In genomic region chr3:177136715-177137114, GRCh38 we compare ENCODE assay signal across 21 cellular contexts.
DNase-seq lines count a peak whose midpoint lies in the region; ATAC-seq and TF ChIP-seq lines count a peak whose summit lies in the region.
"Had no signal": no experiment of that assay in that cellular context is flagged by ENCODE, and none has a peak within 500 bp of the region (broad histone marks: within the 10 kb centered on the region; RNA-seq: fewer than 3 reads in every experiment).

No MANE protein-coding gene starts in this region.

- H3K4me2 ChIP-seq in GM23338 (no peak overlapping the region), trophoblast cell (ENCODE audit: low read length) (no peak overlapping the region)
- H3K4me2 ChIP-seq: PC-9 had no signal

- H3K4me1 ChIP-seq in GM23338 (ENCODE audit: insufficient read depth), result peaks cover 12% of the 10 kb centered on the region
- peaks cover 0 to 3% of the 10 kb centered on the region in 2 experiments for H3K4me1 ChIP-seq in trophoblast cell (ENCODE audit: control insufficient read depth in 1 of 2, insufficient read depth in 2 of 2, low read length in 2 of 2)
- H3K4me1 ChIP-seq in lower lobe of right lung, result peaks cover 37% of the 10 kb centered on the region

- no peak overlapping the region for H3K27ac ChIP-seq in GM23338 (ENCODE audit: low read depth)
- no peak overlapping the region for H3K27ac ChIP-seq in trophoblast cell (ENCODE audit: low read depth, low read length)
- H3K27ac ChIP-seq in lower lobe of right lung, result no peak overlapping the region
- H3K27ac ChIP-seq: HL-60, PC-9, RWPE1 had no signal

- peaks cover 80% of the 10 kb centered on the region for H3K4me1 Mint-ChIP-seq in activated naive CD4-positive, alpha-beta T cell treated with anti-CD3 and anti-CD28 coated beads, Interleukin-2, amount 50 U/mL, for 24 hours
- peaks cover 72% of the 10 kb centered on the region for H3K4me1 Mint-ChIP-seq in activated naive CD4-positive, alpha-beta T cell treated with anti-CD3 and anti-CD28 coated beads for 36 hours (ENCODE audit: low read depth)
- peaks cover 34% of the 10 kb centered on the region for H3K4me1 Mint-ChIP-seq in GM23338
- peaks cover 26% of the 10 kb centered on the region for H3K4me1 Mint-ChIP-seq in endothelial cell (ENCODE audit: unreplicated experiment)

- no peaks in the 10 kb centered on the region for H3K36me3 ChIP-seq in GM23338 (ENCODE audit: insufficient read depth)
- no peaks in the 10 kb centered on the region for H3K36me3 ChIP-seq in trophoblast cell (ENCODE audit: control insufficient read depth in 1 of 2, insufficient read depth in 2 of 2, low read length in 2 of 2)
- no peaks in the 10 kb centered on the region for H3K36me3 ChIP-seq in lower lobe of right lung

- H3K79me2 ChIP-seq in GM23338 (replicated peaks; ENCODE audit: insufficient read depth) (peaks cover 99% of the 10 kb centered on the region), trophoblast cell (ENCODE audit: control insufficient read depth, insufficient read depth, low read length, poor library complexity) (peaks cover 15% of the 10 kb centered on the region)

- ATAC-seq in GM23338 (no peak), lower lobe of right lung (no peak)
- ATAC-seq: GM12878 had no signal

- H3K79me1 ChIP-seq in trophoblast cell (ENCODE audit: low read length), result peaks cover 2% of the 10 kb centered on the region

- H3K9me3 ChIP-seq in trophoblast cell (ENCODE audit: insufficient read depth, low read depth, low read length) (no peaks in the 10 kb centered on the region), lower lobe of right lung (no peaks in the 10 kb centered on the region)

- CTCF ChIA-PET in activated naive CD4-positive, alpha-beta T cell treated with anti-CD3 and anti-CD28 coated beads for 36 hours (lab: Charles Lee), result no interaction called here

- H3K4me3 Mint-ChIP-seq in activated naive CD4-positive, alpha-beta T cell treated with anti-CD3 and anti-CD28 coated beads, Interleukin-2, amount 50 U/mL, for 24 hours, result no peak overlapping the region
- no peak overlapping the region for H3K4me3 Mint-ChIP-seq in activated naive CD4-positive, alpha-beta T cell treated with anti-CD3 and anti-CD28 coated beads for 36 hours
- no peak overlapping the region for H3K4me3 Mint-ChIP-seq in GM23338
- H3K4me3 Mint-ChIP-seq in endothelial cell (ENCODE audit: unreplicated experiment), result no peak overlapping the region

- H3K14ac ChIP-seq in trophoblast cell (ENCODE audit: low read length), result no peak overlapping the region

- H3K4ac ChIP-seq in trophoblast cell (ENCODE audit: low read depth, low read length), result no peak overlapping the region

- no peak overlapping the region for H2BK120ac ChIP-seq in trophoblast cell (ENCODE audit: insufficient read depth, low read length, poor library complexity)

- H2AFZ ChIP-seq in GM23338 (no peak overlapping the region), trophoblast cell (ENCODE audit: insufficient read depth, low read length, poor library complexity) (no peak overlapping the region)
- H2AFZ ChIP-seq: PC-9 had no signal

- no peak overlapping the region for H3K23ac ChIP-seq in trophoblast cell (ENCODE audit: low read length)

- H3K27me3 Mint-ChIP-seq in activated naive CD4-positive, alpha-beta T cell treated with anti-CD3 and anti-CD28 coated beads, Interleukin-2, amount 50 U/mL, for 24 hours, result no peaks in the 10 kb centered on the region
- no peaks in the 10 kb centered on the region for H3K27me3 Mint-ChIP-seq in activated naive CD4-positive, alpha-beta T cell treated with anti-CD3 and anti-CD28 coated beads for 36 hours (ENCODE audit: low read depth)
- peaks cover 2% of the 10 kb centered on the region for H3K27me3 Mint-ChIP-seq in GM23338 (ENCODE audit: insufficient read depth, low read depth, poor library complexity)
- H3K27me3 Mint-ChIP-seq in endothelial cell (ENCODE audit: unreplicated experiment), result peaks cover 1% of the 10 kb centered on the region

- intact Hi-C loops in activated naive CD4-positive, alpha-beta T cell treated with anti-CD3 and anti-CD28 coated beads for 36 hours (cut with micrococcal nuclease), result loop anchor here (1.0 kb wide), 1 partner anchor 7 kb away; no protein-coding TSS in a partner anchor
- intact Hi-C loops in lower lobe of right lung (cut with DNase I), result no loop called here

- no peak overlapping the region for H4K91ac ChIP-seq in trophoblast cell (ENCODE audit: low read depth, low read length)

- no peak overlapping the region for H3K9ac ChIP-seq in trophoblast cell (ENCODE audit: low read length)

- DNase-seq in activated naive CD4-positive, alpha-beta T cell treated with anti-CD3 and anti-CD28 coated beads for 36 hours, result no peak
- DNase-seq in GM23338 (ENCODE audit: low spot score), result no peak
- no peak for DNase-seq in endothelial cell (ENCODE audit: low spot score)
- peak; percentile 38 to 93 for DNase-seq in trophoblast cell
- no peak for DNase-seq in activated CD4-positive, alpha-beta T cell treated with anti-CD3 and anti-CD28 coated beads for 4 hours
- DNase-seq in amniotic stem cell (lab: John Stamatoyannopoulos, UW), result no peak
- no peak for DNase-seq in lower lobe of right lung
- DNase-seq: 8988T, DMS53, EL, IMR-90, NCI-H1417 treated with DMSO at 0.1 percent for 48 hours, NCI-H1930, NCI-H345, NCI-H524 treated with DMSO at 0.1 percent for 48 hours, PC-9, SIG-M5 had no signal

- peaks cover 6% of the 10 kb centered on the region for H3K36me3 Mint-ChIP-seq in activated naive CD4-positive, alpha-beta T cell treated with anti-CD3 and anti-CD28 coated beads, Interleukin-2, amount 50 U/mL, for 24 hours
- H3K36me3 Mint-ChIP-seq in activated naive CD4-positive, alpha-beta T cell treated with anti-CD3 and anti-CD28 coated beads for 36 hours (ENCODE audit: low read depth), result peaks cover 21% of the 10 kb centered on the region
- peaks cover 13% of the 10 kb centered on the region for H3K36me3 Mint-ChIP-seq in GM23338 (ENCODE audit: low read depth)
- peaks cover 4% of the 10 kb centered on the region for H3K36me3 Mint-ChIP-seq in endothelial cell (ENCODE audit: low read depth, unreplicated experiment)

- TF ChIP-seq CTCF in GM23338 (conservative IDR thresholded peaks at IDR 0.05; ENCODE audit: low read depth in 2 of 2), result no peak
- no peak for TF ChIP-seq CTCF in endothelial cell (IDR thresholded peaks at IDR 0.05; ENCODE audit: unreplicated experiment)
- no peak for TF ChIP-seq CTCF in lower lobe of right lung (IDR thresholded peaks at IDR 0.05)

- H3K27me3 ChIP-seq in GM23338 (ENCODE audit: insufficient read depth) (no peaks in the 10 kb centered on the region), trophoblast cell (ENCODE audit: insufficient read depth, low read length) (no peaks in the 10 kb centered on the region), lower lobe of right lung (ENCODE audit: low read depth) (no peaks in the 10 kb centered on the region)

- no peak overlapping the region for H3K18ac ChIP-seq in trophoblast cell (ENCODE audit: low read length)

- no peak overlapping the region for H2AK5ac ChIP-seq in trophoblast cell (ENCODE audit: low read length)

- H3K27ac Mint-ChIP-seq in activated naive CD4-positive, alpha-beta T cell treated with anti-CD3 and anti-CD28 coated beads, Interleukin-2, amount 50 U/mL, for 24 hours, result peak overlapping the region; percentile 17
- no peak overlapping the region for H3K27ac Mint-ChIP-seq in activated naive CD4-positive, alpha-beta T cell treated with anti-CD3 and anti-CD28 coated beads for 36 hours
- 0 out of 2 replicates have a peak overlapping the region, but pooled peaks have one; percentile 26 for H3K27ac Mint-ChIP-seq in GM23338
- peak overlapping the region; percentile 52 for H3K27ac Mint-ChIP-seq in endothelial cell (ENCODE audit: unreplicated experiment)

- H2BK5ac ChIP-seq in trophoblast cell (ENCODE audit: low read depth, low read length, poor library complexity), result no peak overlapping the region

- H3K4me3 ChIP-seq in GM23338 (no peak overlapping the region), trophoblast cell (ENCODE audit: low read depth, low read length) (no peak overlapping the region), lower lobe of right lung (no peak overlapping the region)
- H3K4me3 ChIP-seq: GM12878, PC-9 had no signal

- H3K9me3 Mint-ChIP-seq in activated naive CD4-positive, alpha-beta T cell treated with anti-CD3 and anti-CD28 coated beads, Interleukin-2, amount 50 U/mL, for 24 hours, result no peaks in the 10 kb centered on the region
- no peaks in the 10 kb centered on the region for H3K9me3 Mint-ChIP-seq in activated naive CD4-positive, alpha-beta T cell treated with anti-CD3 and anti-CD28 coated beads for 36 hours
- H3K9me3 Mint-ChIP-seq in GM23338 (no peaks in the 10 kb centered on the region), endothelial cell (ENCODE audit: unreplicated experiment) (no peaks in the 10 kb centered on the region)

- H3F3A ChIP-seq in GM23338 (replicated peaks; ENCODE audit: low read depth), result no peaks in the 10 kb centered on the region

- H4K12ac ChIP-seq in trophoblast cell (ENCODE audit: low read depth, low read length), result no peak overlapping the region

- peaks cover 79% of the 10 kb centered on the region for H4K20me1 ChIP-seq in GM23338 (replicated peaks; ENCODE audit: insufficient read depth)

- no peak overlapping the region for H2BK12ac ChIP-seq in trophoblast cell (ENCODE audit: low read length)

- no peak overlapping the region for H4K8ac ChIP-seq in trophoblast cell (ENCODE audit: low read depth, low read length)

- WGBS in trophoblast cell (ENCODE audit: extremely low coverage, insufficient coverage, insufficient read length), result no CpG with 5 or more reads among the region's 6 CpGs

- no peaks in the 10 kb centered on the region for H3K9me2 ChIP-seq in GM23338 (ENCODE audit: insufficient read depth)

TF ChIP-seq in GM23338, 12 proteins besides CTCF, POLR2A, EP300 and RAD21 (continues in another document):
- TF ChIP-seq EZH2 (IDR thresholded peaks at IDR 0.05; ENCODE audit: low read depth, unreplicated experiment), result no peak
- TF ChIP-seq CREB1 (CRISPR knock-in tag; IDR thresholded peaks at IDR 0.05; ENCODE audit: low read depth), result no peak

Comparison
In these comparisons a context has a peak if more than half of its experiments do, and no peak if none do; other contexts are left out.
1. DNase-seq: peak in trophoblast cell (2 of 2); none in activated naive CD4-positive, alpha-beta T cell treated with anti-CD3 and anti-CD28 coated beads for 36 hours (single experiment), GM23338 (single experiment), endothelial cell (single experiment), activated CD4-positive, alpha-beta T cell treated with anti-CD3 and anti-CD28 coated beads for 4 hours (0 of 2), amniotic stem cell (single experiment) and lower lobe of right lung (single experiment).